ENCODE assay signal across 7 cellular contexts in the genomic region with DNA sequence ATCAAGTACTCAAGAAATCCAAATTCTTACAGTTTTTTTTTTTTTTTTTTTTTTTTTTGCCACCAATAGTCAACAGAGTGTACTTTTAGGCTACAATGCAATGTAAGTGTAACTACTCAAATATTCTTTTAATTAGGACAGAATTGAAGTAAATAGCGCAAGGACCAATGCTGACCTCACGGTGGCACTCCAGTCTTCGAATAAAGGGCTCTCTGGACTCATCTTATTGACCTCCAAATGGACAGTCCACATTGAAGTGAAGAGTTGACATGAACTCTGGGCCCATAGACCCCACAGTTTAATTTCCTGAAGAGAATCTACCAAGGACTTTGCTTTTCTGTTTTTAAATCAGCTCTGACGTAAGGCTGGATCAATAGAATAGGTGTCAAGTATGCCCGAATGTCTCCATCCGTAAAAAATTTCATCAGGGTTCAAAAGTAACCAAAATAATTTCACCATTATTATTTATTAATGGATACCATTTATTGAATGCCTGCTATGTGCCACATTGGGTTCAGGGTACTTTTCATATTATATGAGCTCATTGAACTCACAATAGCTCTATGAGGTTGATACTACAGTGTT. TPM values are rescaled to one million over a fixed set of nuclear protein-coding genes. Genes with fewer than 3 reads are reported as not detected.
A peak's percentile ranks its signal among the peaks of the same experiment; 100 is the strongest.
DNase-seq lines count a peak whose midpoint lies in the region; ATAC-seq and TF ChIP-seq lines count a peak whose summit lies in the region.

No MANE protein-coding gene starts in this region.

- peak; percentile 17 for DNase-seq in GM10266 (ENCODE audit: extremely low spot score)
- DNase-seq in NCI-H2029 (lab: John Stamatoyannopoulos, UW): peak; percentile 33
- peak; percentile 37 for DNase-seq in cerebellar cortex (ENCODE audit: low spot score)
- DNase-seq in mucosa of gallbladder (ENCODE audit: low spot score): peak; percentile 26
- DNase-seq in cerebellar nuclear complex (lab: John Stamatoyannopoulos, UW): no peak
- DNase-seq in HuH-7.5 (ENCODE audit: low spot score): no peak

- TF ChIP-seq CTCF in GM10266 (IDR thresholded peaks at IDR 0.05; ENCODE audit: control insufficient read depth, insufficient read depth, low read depth, missing control alignments): peak; percentile 50

- no peak for ATAC-seq in HG02642 (IDR thresholded peaks at IDR 0.05; ENCODE audit: poor library complexity, unreplicated experiment)

RNA-seq across cellular contexts. Expression of a gene that starts 7.3 kb away (rescaled TPM):
- total RNA-seq in mucosa of gallbladder: 21.7 TPM

RNA-seq across cellular contexts. Expression of a gene that starts 41.3 kb away (rescaled TPM):
- total RNA-seq in mucosa of gallbladder: 42.1 TPM

Comparison
In these comparisons a context has a peak if more than half of its experiments do, and no peak if none do; other contexts are left out.
1. DNase-seq: peak in GM10266 (single experiment), NCI-H2029 (single experiment), cerebellar cortex (single experiment) and mucosa of gallbladder (single experiment); none in cerebellar nuclear complex (0 of 2) and HuH-7.5 (single experiment).